Comparison of ENCODE assay signal across 1 cellular context in genomic region chr4:82886145-82886942, GRCh38.
TF ChIP-seq lines count a peak whose summit lies in the region.

No MANE protein-coding gene starts in this region.

TF ChIP-seq in HepG2, 621 proteins besides CTCF, POLR2A, EP300 and RAD21 (continued from another document and continues in another):
- TF ChIP-seq ATF4 (CRISPR knock-in tag; IDR thresholded peaks at IDR 0.05) = no peak
- TF ChIP-seq THAP8 (CRISPR knock-in tag; IDR thresholded peaks at IDR 0.05; ENCODE audit: borderline replicate concordance) = no peak
- peak; percentile 77 for TF ChIP-seq RBFOX2 (IDR thresholded peaks at IDR 0.05; ENCODE audit: low read depth, low read length)
- no peak for TF ChIP-seq ATF2 (CRISPR knock-in tag; IDR thresholded peaks at IDR 0.05)
- TF ChIP-seq POLR2AphosphoS5 (IDR thresholded peaks at IDR 0.05; ENCODE audit: low read depth, low read length) = peak; percentile 90
- TF ChIP-seq ESRRA (CRISPR knock-in tag; IDR thresholded peaks at IDR 0.05; ENCODE audit: low read depth) = no peak
- no peak for TF ChIP-seq THYN1 (CRISPR knock-in tag; IDR thresholded peaks at IDR 0.05; ENCODE audit: borderline replicate concordance, low read depth)
- no peak for TF ChIP-seq ZBTB42 (CRISPR knock-in tag; IDR thresholded peaks at IDR 0.05)
- no peak for TF ChIP-seq ZNF609 (CRISPR knock-in tag; IDR thresholded peaks at IDR 0.05; ENCODE audit: borderline replicate concordance)
- TF ChIP-seq NRL (CRISPR knock-in tag; IDR thresholded peaks at IDR 0.05; ENCODE audit: borderline replicate concordance) = no peak
- TF ChIP-seq GABPA (IDR thresholded peaks at IDR 0.05; ENCODE audit: low read depth, low read length) = no peak
- TF ChIP-seq GABPA (CRISPR knock-in tag; IDR thresholded peaks at IDR 0.05; ENCODE audit: low read depth) = 0 out of 2 replicates have a peak, but pooled peaks have one; percentile 13
- TF ChIP-seq SATB2 (CRISPR knock-in tag; IDR thresholded peaks at IDR 0.05) = no peak
- TF ChIP-seq TEAD3 (CRISPR knock-in tag; optimal IDR thresholded peaks at IDR 0.05; ENCODE audit: borderline replicate concordance) = no peak
- no peak for TF ChIP-seq TAF1 (CRISPR knock-in tag; IDR thresholded peaks at IDR 0.05)
- TF ChIP-seq SMAD1 (CRISPR knock-in tag; IDR thresholded peaks at IDR 0.05; ENCODE audit: borderline replicate concordance, low read depth) = no peak
- TF ChIP-seq PAX8 (CRISPR knock-in tag; IDR thresholded peaks at IDR 0.05; ENCODE audit: borderline replicate concordance) = no peak
- TF ChIP-seq CSRNP1 (CRISPR knock-in tag; IDR thresholded peaks at IDR 0.05) = no peak
- TF ChIP-seq KLF11 (CRISPR knock-in tag; IDR thresholded peaks at IDR 0.05) = 0 out of 2 replicates have a peak, but pooled peaks have one; percentile 38
- no peak for TF ChIP-seq ZNF564 (CRISPR knock-in tag; IDR thresholded peaks at IDR 0.05)
- no peak for TF ChIP-seq RCOR2 (CRISPR knock-in tag; IDR thresholded peaks at IDR 0.05)
- no peak for TF ChIP-seq KLF12 (CRISPR knock-in tag; IDR thresholded peaks at IDR 0.05; ENCODE audit: borderline replicate concordance)
- TF ChIP-seq ZNF431 (CRISPR knock-in tag; IDR thresholded peaks at IDR 0.05; ENCODE audit: borderline replicate concordance, low read depth) = no peak
- no peak for TF ChIP-seq ZBTB37 (CRISPR knock-in tag; IDR thresholded peaks at IDR 0.05)
- no peak for TF ChIP-seq ZBTB7B (CRISPR knock-in tag; IDR thresholded peaks at IDR 0.05)
- no peak for TF ChIP-seq ZNF543 (CRISPR knock-in tag; IDR thresholded peaks at IDR 0.05)
- peak; percentile 91 for TF ChIP-seq HNF1A (IDR thresholded peaks at IDR 0.05; ENCODE audit: low read depth)
- TF ChIP-seq HNF1A (CRISPR knock-in tag; IDR thresholded peaks at IDR 0.05; ENCODE audit: borderline replicate concordance) = peak; percentile 69; the same call in 1 of the 2 replicates
- TF ChIP-seq ATF3 (CRISPR knock-in tag; IDR thresholded peaks at IDR 0.05) = no peak
- no peak for TF ChIP-seq SOX6 (IDR thresholded peaks at IDR 0.05)
- TF ChIP-seq SOX6 (CRISPR knock-in tag; IDR thresholded peaks at IDR 0.05) = peak; percentile 40; the same call in 1 of the 2 replicates
- TF ChIP-seq ZNF234 (CRISPR knock-in tag; conservative IDR thresholded peaks at IDR 0.05) = no peak
- peak; percentile 2; the same call in 1 of the 2 replicates for TF ChIP-seq ATF7 (IDR thresholded peaks at IDR 0.05)
- no peak for TF ChIP-seq ATF7 (CRISPR knock-in tag; IDR thresholded peaks at IDR 0.05)
- no peak for TF ChIP-seq JUN (CRISPR knock-in tag; IDR thresholded peaks at IDR 0.05)
- no peak for TF ChIP-seq MIER2 (CRISPR knock-in tag; IDR thresholded peaks at IDR 0.05)
- no peak for TF ChIP-seq CEBPB (IDR thresholded peaks at IDR 0.05; ENCODE audit: borderline replicate concordance, low read depth, low read length)
- TF ChIP-seq LBX2 (CRISPR knock-in tag; IDR thresholded peaks at IDR 0.05; ENCODE audit: borderline replicate concordance) = no peak
- no peak for TF ChIP-seq ZNF20 (CRISPR knock-in tag; IDR thresholded peaks at IDR 0.05)
- TF ChIP-seq ISX (CRISPR knock-in tag; conservative IDR thresholded peaks at IDR 0.05) = no peak
- TF ChIP-seq ZNF768 (CRISPR knock-in tag; IDR thresholded peaks at IDR 0.05) = no peak
- peak; percentile 17 for TF ChIP-seq ASH2L (IDR thresholded peaks at IDR 0.05; ENCODE audit: insufficient read length, low read depth, low read length)
- TF ChIP-seq FOXJ3 (CRISPR knock-in tag; IDR thresholded peaks at IDR 0.05; ENCODE audit: borderline replicate concordance) = peak; percentile 46; the same call in 1 of the 2 replicates
- no peak for TF ChIP-seq HOXA9 (CRISPR knock-in tag; IDR thresholded peaks at IDR 0.05; ENCODE audit: borderline replicate concordance)
- TF ChIP-seq ZNF441 (CRISPR knock-in tag; IDR thresholded peaks at IDR 0.05; ENCODE audit: borderline replicate concordance) = no peak
- no peak for TF ChIP-seq ZNF883 (CRISPR knock-in tag; IDR thresholded peaks at IDR 0.05; ENCODE audit: not compliant biosample characterization)
- TF ChIP-seq SIN3A (IDR thresholded peaks at IDR 0.05; ENCODE audit: borderline replicate concordance, low read depth, low read length) = peak; percentile 78; the same call in 1 of the 2 replicates
- no peak for TF ChIP-seq HMGA1 (CRISPR knock-in tag; conservative IDR thresholded peaks at IDR 0.05)
- TF ChIP-seq ZNF263 (CRISPR knock-in tag; IDR thresholded peaks at IDR 0.05) = no peak
- TF ChIP-seq ZNF230 (CRISPR knock-in tag; IDR thresholded peaks at IDR 0.05) = no peak
- TF ChIP-seq FOXP4 (CRISPR knock-in tag; IDR thresholded peaks at IDR 0.05) = no peak
- no peak for TF ChIP-seq ZMYM3 (CRISPR knock-in tag; IDR thresholded peaks at IDR 0.05)
- TF ChIP-seq SNRNP70 (IDR thresholded peaks at IDR 0.05; ENCODE audit: low read depth, low read length) = no peak
- no peak for TF ChIP-seq MZF1 (CRISPR knock-in tag; IDR thresholded peaks at IDR 0.05; ENCODE audit: borderline replicate concordance)
